In the genomic region with DNA sequence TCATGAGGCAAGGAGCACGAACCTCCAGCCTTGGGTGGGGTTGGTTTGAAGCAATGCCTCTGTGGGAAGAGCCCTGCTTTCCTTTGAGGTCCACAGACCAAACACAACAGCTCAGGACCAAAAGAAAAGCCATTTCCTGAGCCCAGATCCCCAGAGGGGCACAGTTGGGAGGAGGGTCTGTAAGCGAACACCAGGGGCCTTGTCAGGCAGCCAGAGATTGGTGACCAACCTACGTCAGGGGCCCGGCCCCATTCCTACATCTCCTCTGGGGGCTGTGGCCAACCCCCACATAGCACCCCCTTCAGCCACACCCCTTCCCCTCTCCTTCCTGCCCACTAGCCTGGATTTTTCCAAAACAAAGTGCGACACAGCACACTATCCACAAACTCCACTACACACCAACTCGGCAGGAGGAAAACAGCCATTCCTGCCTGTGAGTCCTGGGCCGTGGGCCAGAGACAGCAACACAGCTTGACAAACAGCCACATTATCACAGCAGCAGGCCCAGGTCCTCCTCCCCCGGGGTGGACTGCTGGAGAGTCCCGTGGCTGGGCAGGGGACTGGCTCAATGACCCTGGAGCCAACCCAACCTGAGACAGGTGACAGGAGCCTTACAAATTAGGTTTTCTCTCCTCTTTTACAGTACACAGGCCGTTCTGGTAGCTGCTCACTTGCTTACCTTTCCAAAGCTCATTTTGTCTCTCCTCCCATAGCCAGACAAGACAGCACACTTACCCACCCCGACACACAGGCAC, we compare ENCODE assay signal across 9 cellular contexts.
DNase-seq lines count a peak whose midpoint lies in the region; ATAC-seq and TF ChIP-seq lines count a peak whose summit lies in the region.
"Had no signal": no experiment of that assay in that cellular context is flagged by ENCODE, and none has a peak within 500 bp of the region (broad histone marks: within the 10 kb centered on the region; RNA-seq: fewer than 3 reads in every experiment).

No MANE protein-coding gene starts in this region.

- H4K5ac ChIP-seq in mesendoderm (ENCODE audit: low read length): no peak overlapping the region

- H3K4me1 Mint-ChIP-seq in glutamatergic neuron (ENCODE audit: low read depth, unreplicated experiment): no peaks in the 10 kb centered on the region

- H3K9me3 ChIP-seq in suprapubic skin: no peaks in the 10 kb centered on the region

- no peak overlapping the region for H3K4me3 Mint-ChIP-seq in glutamatergic neuron (ENCODE audit: unreplicated experiment)

- ATAC-seq in esophagus mucosa: peak; percentile 20
- no peak for ATAC-seq in HG03439 (IDR thresholded peaks at IDR 0.05; ENCODE audit: unreplicated experiment)

- no peak for TF ChIP-seq CTCF in suprapubic skin (IDR thresholded peaks at IDR 0.05)
- no peak for TF ChIP-seq CTCF in glutamatergic neuron (IDR thresholded peaks at IDR 0.05; ENCODE audit: partially characterized antibody, unreplicated experiment)

- no peak overlapping the region for H3K23ac ChIP-seq in mesendoderm (ENCODE audit: low read length)

- no peaks in the 10 kb centered on the region for H3K4me1 ChIP-seq in mesendoderm (ENCODE audit: control insufficient read depth, low read depth, low read length)
- H3K4me1 ChIP-seq in suprapubic skin: peaks cover 91% of the 10 kb centered on the region

- H3K4me2 ChIP-seq in mesendoderm (ENCODE audit: low read length): no peak overlapping the region

- no peak overlapping the region for H2BK120ac ChIP-seq in mesendoderm (ENCODE audit: low read depth, low read length)

- no peak overlapping the region for H2AK5ac ChIP-seq in mesendoderm (ENCODE audit: low read length)

- H3K36me3 ChIP-seq in mesendoderm (ENCODE audit: control insufficient read depth, insufficient read depth, low read length) (no peaks in the 10 kb centered on the region), suprapubic skin (peaks cover 4% of the 10 kb centered on the region)

- H4K8ac ChIP-seq in mesendoderm (ENCODE audit: low read depth, low read length): no peak overlapping the region

- H3K18ac ChIP-seq in mesendoderm (ENCODE audit: low read length): no peak overlapping the region

- H3K27ac Mint-ChIP-seq in glutamatergic neuron (ENCODE audit: unreplicated experiment): no peak overlapping the region

- H3K27me3 ChIP-seq in mesendoderm (ENCODE audit: insufficient read depth, low read length, poor library complexity) (no peaks in the 10 kb centered on the region), suprapubic skin (no peaks in the 10 kb centered on the region)

- WGBS in mesendoderm (ENCODE audit: extremely low coverage, insufficient coverage, low lambda C conversion rate): no CpG with 5 or more reads among the region's 11 CpGs
- WGBS in suprapubic skin: 10% methylated on average over 11 of the region's 11 CpGs

- H3K36me3 Mint-ChIP-seq in glutamatergic neuron (ENCODE audit: unreplicated experiment): no peaks in the 10 kb centered on the region

- no peak overlapping the region for H3K4ac ChIP-seq in mesendoderm (ENCODE audit: low read depth, low read length)

- H3K79me1 ChIP-seq in mesendoderm (ENCODE audit: low read length): no peaks in the 10 kb centered on the region

- DNase-seq in NCI-H2029 treated with DMSO at 0.1 percent for 48 hours (lab: John Stamatoyannopoulos, UW) (peak; percentile 23), mesendoderm (no peak), suprapubic skin (ENCODE audit: low spot score in 2 of 2) (peak in 1 of 2 donors; percentile 88), NCI-H2196 (lab: John Stamatoyannopoulos, UW; ENCODE audit: unreplicated experiment) (no peak), glutamatergic neuron (no peak)
- no peak for DNase-seq in activated CD4-positive, alpha-beta T cell treated with anti-CD3 and anti-CD28 coated beads, Interleukin-2, amount 50 U/mL, for 1 hour
- DNase-seq: stimulated activated CD4-positive, alpha-beta T cell treated with anti-CD3 and anti-CD28 coated beads, Interleukin-1b, Interleukin-23, amount 100 ng/mL, for 48 hours had no signal

- peaks cover 3% of the 10 kb centered on the region for H3K9me3 Mint-ChIP-seq in glutamatergic neuron (ENCODE audit: unreplicated experiment)

- H3K56ac ChIP-seq in mesendoderm (ENCODE audit: low read length): peak overlapping the region; percentile 10

- no peak overlapping the region for H3K27ac ChIP-seq in mesendoderm (ENCODE audit: low read depth, low read length)
- peak overlapping the region; percentile 88 for H3K27ac ChIP-seq in suprapubic skin

- H3K27me3 Mint-ChIP-seq in glutamatergic neuron (ENCODE audit: unreplicated experiment): peaks cover 14% of the 10 kb centered on the region

- peak in 1 of 2 donors; percentile 20 for TF ChIP-seq POLR2A in suprapubic skin (IDR thresholded peaks at IDR 0.05)

- H2BK5ac ChIP-seq in mesendoderm (ENCODE audit: low read length): no peak overlapping the region

- no peak overlapping the region for H3K9ac ChIP-seq in mesendoderm (ENCODE audit: low read length)

- no peak for TF ChIP-seq EP300 in suprapubic skin (IDR thresholded peaks at IDR 0.05)

- H3K79me2 ChIP-seq in mesendoderm (ENCODE audit: control insufficient read depth, insufficient read depth, low read length): no peaks in the 10 kb centered on the region

- H3K4me3 ChIP-seq in mesendoderm (ENCODE audit: low read length) (no peak overlapping the region), suprapubic skin (peak overlapping the region; percentile 24)

- H2BK15ac ChIP-seq in mesendoderm (replicated peaks; ENCODE audit: low read depth): no peak overlapping the region
